In genomic region chr6:4848382-4849068, GRCh38 we compare ENCODE assay signal across 9 cellular contexts.
DNase-seq lines count a peak whose midpoint lies in the region; ATAC-seq and TF ChIP-seq lines count a peak whose summit lies in the region.
"Had no signal": no experiment of that assay in that cellular context is flagged by ENCODE, and none has a peak within 500 bp of the region (broad histone marks: within the 10 kb centered on the region; RNA-seq: fewer than 3 reads in every experiment).

No MANE protein-coding gene starts in this region.

- H3K36me3 Mint-ChIP-seq in endothelial cell (ENCODE audit: low read depth, unreplicated experiment) = peaks cover 9% of the 10 kb centered on the region
- peaks cover 25% of the 10 kb centered on the region for H3K36me3 Mint-ChIP-seq in neural progenitor cell

- H3K27ac Mint-ChIP-seq in endothelial cell (ENCODE audit: unreplicated experiment) (no peak overlapping the region), neural progenitor cell (no peak overlapping the region)
- H3K27ac Mint-ChIP-seq: activated naive CD8-positive, alpha-beta T cell had no signal

- H3K4me3 Mint-ChIP-seq in endothelial cell (ENCODE audit: unreplicated experiment) (no peak overlapping the region), neural progenitor cell (no peak overlapping the region)
- H3K4me3 Mint-ChIP-seq: activated naive CD8-positive, alpha-beta T cell had no signal

- peaks cover 100% of the 10 kb centered on the region for H3K79me2 ChIP-seq in neural progenitor cell (ENCODE audit: low read depth)

- H3K27ac ChIP-seq in neural progenitor cell = no peak overlapping the region

- ATAC-seq in HG02852 (IDR thresholded peaks at IDR 0.05; ENCODE audit: unreplicated experiment) = no peak
- no peak for ATAC-seq in HG02798 (IDR thresholded peaks at IDR 0.05; ENCODE audit: poor library complexity, unreplicated experiment)

- no peak overlapping the region for H2AFZ ChIP-seq in neural progenitor cell (replicated peaks)

- H3K9me3 Mint-ChIP-seq in endothelial cell (ENCODE audit: unreplicated experiment) (no peaks in the 10 kb centered on the region), neural progenitor cell (peaks cover 36% of the 10 kb centered on the region)

- H3K9me3 ChIP-seq in neural progenitor cell (ENCODE audit: low read depth) = peaks cover 16% of the 10 kb centered on the region

- H3K9ac ChIP-seq in neural progenitor cell = no peak overlapping the region

- H3K4me1 Mint-ChIP-seq in endothelial cell (ENCODE audit: unreplicated experiment) = no peaks in the 10 kb centered on the region
- H3K4me1 Mint-ChIP-seq in neural progenitor cell = peaks cover 3% of the 10 kb centered on the region

- TF ChIP-seq CTCF in GM12864 (IDR thresholded peaks at IDR 0.05; ENCODE audit: low read depth, low read length, missing control alignments) (peak; percentile 52), endothelial cell (IDR thresholded peaks at IDR 0.05; ENCODE audit: unreplicated experiment) (no peak), neural progenitor cell (IDR thresholded peaks at IDR 0.05) (peak; percentile 62)

- peak overlapping the region; percentile 33 for H3K4me2 ChIP-seq in neural progenitor cell

- H3K4me3 ChIP-seq in GM12864 (ENCODE audit: low read depth, low read length) = no peak overlapping the region
- no peak overlapping the region for H3K4me3 ChIP-seq in neural progenitor cell

- no peak for DNase-seq in GM12864 (ENCODE audit: low read depth)
- DNase-seq in NAMALWA (ENCODE audit: low spot score) = peak; percentile 19
- peak; percentile 23 for DNase-seq in endothelial cell (ENCODE audit: low spot score)
- DNase-seq in neural progenitor cell (ENCODE audit: low spot score) = peak; percentile 64
- no peak for DNase-seq in C1 segment of cervical spinal cord (lab: John Stamatoyannopoulos, UW)
- DNase-seq in NCI-H446 treated with DMSO at 0.1 percent for 48 hours (lab: John Stamatoyannopoulos, UW) = no peak

- no peaks in the 10 kb centered on the region for H3K27me3 ChIP-seq in neural progenitor cell

- peaks cover 4% of the 10 kb centered on the region for H3K36me3 ChIP-seq in neural progenitor cell

- H4K20me1 ChIP-seq in neural progenitor cell (ENCODE audit: low read depth) = peaks cover 69% of the 10 kb centered on the region

- peaks cover 11% of the 10 kb centered on the region for H3F3A ChIP-seq in neural progenitor cell (ENCODE audit: low read depth)

- H3K4me1 ChIP-seq in neural progenitor cell = peaks cover 12% of the 10 kb centered on the region

- H3K27me3 Mint-ChIP-seq in endothelial cell (ENCODE audit: unreplicated experiment) (no peaks in the 10 kb centered on the region), neural progenitor cell (ENCODE audit: insufficient read depth, low read depth) (no peaks in the 10 kb centered on the region)
- H3K27me3 Mint-ChIP-seq: activated naive CD8-positive, alpha-beta T cell had no signal

Comparison
In these comparisons a context has a peak if more than half of its experiments do, and no peak if none do; other contexts are left out.
1. DNase-seq: peak in NAMALWA (single experiment), endothelial cell (single experiment) and neural progenitor cell (single experiment); none in GM12864 (single experiment), C1 segment of cervical spinal cord (0 of 14) and NCI-H446 treated with DMSO at 0.1 percent for 48 hours (single experiment).